ENCODE assay signal across 8 cellular contexts in the genomic region with DNA sequence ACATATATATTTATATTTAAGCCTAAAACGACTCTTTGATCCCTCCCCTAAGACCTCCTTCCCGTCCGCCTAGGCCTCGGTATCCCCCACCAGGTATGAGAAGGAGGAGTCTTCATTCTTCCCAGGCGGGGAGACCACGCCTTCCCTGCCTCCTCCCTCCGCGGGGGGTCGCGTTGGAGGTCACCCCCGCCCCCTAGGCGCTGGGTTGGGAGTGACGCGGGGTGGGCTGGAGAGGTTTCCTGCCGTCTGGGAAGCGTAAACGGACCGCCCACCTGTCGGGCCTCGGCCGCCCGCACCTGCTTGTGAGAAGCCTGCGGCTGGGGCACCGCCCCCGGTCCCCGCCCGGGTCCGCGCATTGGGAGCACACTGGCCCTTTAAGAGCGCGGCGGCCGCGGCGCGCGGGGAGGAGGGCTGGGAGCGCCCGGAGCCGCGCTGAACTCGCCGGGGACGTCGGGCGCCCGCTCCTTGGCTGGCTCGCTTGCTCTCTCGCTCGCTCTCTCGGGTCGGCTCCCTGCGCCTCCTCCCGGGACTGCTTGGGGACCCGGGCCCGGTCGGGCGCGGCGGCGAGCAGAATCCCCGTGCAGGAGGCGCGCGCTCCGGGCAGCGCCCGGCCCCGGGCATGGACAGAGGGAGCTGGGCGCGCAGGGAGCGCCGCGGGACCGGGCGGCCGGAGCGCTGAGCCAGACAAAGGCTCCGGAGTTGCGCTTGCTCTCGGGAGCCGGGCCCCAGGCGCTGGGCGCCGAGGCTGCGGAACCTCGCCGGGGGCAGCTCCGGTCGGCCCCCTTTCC. TPM values are rescaled to one million over a fixed set of nuclear protein-coding genes. Genes with fewer than 3 reads are reported as not detected.
DNase-seq lines count a peak whose midpoint lies in the region; ATAC-seq and TF ChIP-seq lines count a peak whose summit lies in the region.

A gene (plus strand): TSS at position 404 of the 788 bp plus-strand sequence. CDS start 597 bp downstream, outside the sequence.

- no peaks in the 10 kb centered on the region for H3K79me2 ChIP-seq in OCI-LY3 (ENCODE audit: low read length)

- peak; percentile 65 for ATAC-seq in HG03442 (IDR thresholded peaks at IDR 0.05; ENCODE audit: unreplicated experiment)
- ATAC-seq in naive thymus-derived CD4-positive, alpha-beta T cell = peak; percentile 76

- H3K27me3 Mint-ChIP-seq in naive thymus-derived CD4-positive, alpha-beta T cell = peaks cover 0 to 39% (median 3%) of the 10 kb centered on the region in 5 donors

- H3K4me1 Mint-ChIP-seq in naive thymus-derived CD4-positive, alpha-beta T cell = peaks cover 6 to 18% (median 12%) of the 10 kb centered on the region in 7 donors

- peaks cover 7% of the 10 kb centered on the region for H3K27me3 ChIP-seq in OCI-LY3 (ENCODE audit: low read depth, low read length)
- no peaks in the 10 kb centered on the region for H3K27me3 ChIP-seq in naive thymus-derived CD4-positive, alpha-beta T cell (ENCODE audit: control insufficient read depth in 2 of 2, insufficient read depth in 2 of 2, low read length in 2 of 2)

- peak within 1 kb of the TSS; percentile 90 to 95 (median 93) for H3K4me3 Mint-ChIP-seq in naive thymus-derived CD4-positive, alpha-beta T cell

- peak; percentile 21 for DNase-seq in NCI-H2107 treated with DMSO at 0.1 percent for 48 hours (lab: John Stamatoyannopoulos, UW; ENCODE audit: unreplicated experiment)
- no peak for DNase-seq in NCI-H2107 (lab: John Stamatoyannopoulos, UW)
- DNase-seq in activated T-helper 1 cell treated with Interleukin-2 at 50 U/mL for 16 hours (ENCODE audit: low read depth) = peak; percentile 41
- peak; percentile 46 for DNase-seq in fibroblast of mammary gland (ENCODE audit: low read depth)
- peak; percentile 27 to 74 (median 43) for DNase-seq in naive thymus-derived CD4-positive, alpha-beta T cell
- DNase-seq in stimulated activated naive CD4-positive, alpha-beta T cell (lab: John Stamatoyannopoulos, UW) = peak in 5 of 6 experiments; percentile 35 to 48 (median 38)

- peak within 1 kb of the TSS; percentile 48 for H2AFZ ChIP-seq in OCI-LY3 (ENCODE audit: low read depth, low read length)

- peak within 1 kb of the TSS; percentile 36 for H3K9ac ChIP-seq in OCI-LY3 (ENCODE audit: low read length)

- TF ChIP-seq CTCF in OCI-LY3 (IDR thresholded peaks at IDR 0.05; ENCODE audit: low read depth, low read length) = no peak
- TF ChIP-seq CTCF in fibroblast of mammary gland (conservative IDR thresholded peaks at IDR 0.05; ENCODE audit: control insufficient read depth, insufficient read depth, low read depth, low read length) = no peak

- POLR2A ChIA-PET in naive thymus-derived CD4-positive, alpha-beta T cell (lab: Charles Lee) = interaction anchor here (1.2 kb wide), 1 partner anchor 24 kb away, joined by 3 read pairs; a partner anchor contains a TSS

- H3K36me3 ChIP-seq in OCI-LY3 (replicated peaks; ENCODE audit: low read depth, low read length) = no peaks in the 10 kb centered on the region
- no peaks in the 10 kb centered on the region for H3K36me3 ChIP-seq in naive thymus-derived CD4-positive, alpha-beta T cell (ENCODE audit: control insufficient read depth in 2 of 3, insufficient read depth in 3 of 3, low read length in 3 of 3)

- H3K27ac Mint-ChIP-seq in naive thymus-derived CD4-positive, alpha-beta T cell = peak within 1 kb of the TSS; percentile 73 to 90 (median 84)

- peaks cover 0 to 3% (median 0%) of the 10 kb centered on the region in 5 donors for H3K36me3 Mint-ChIP-seq in naive thymus-derived CD4-positive, alpha-beta T cell

- peaks cover 0 to 1% (median 0%) of the 10 kb centered on the region in 11 donors for H3K9me3 Mint-ChIP-seq in naive thymus-derived CD4-positive, alpha-beta T cell

- H3K9me3 ChIP-seq in OCI-LY3 (ENCODE audit: insufficient read depth, low read length) = no peaks in the 10 kb centered on the region
- H3K9me3 ChIP-seq in naive thymus-derived CD4-positive, alpha-beta T cell (ENCODE audit: control insufficient read depth in 2 of 3, low read length in 3 of 3) = no peaks in the 10 kb centered on the region

- no peaks in the 10 kb centered on the region; the same call in 1 of the 2 replicates for H3K4me1 ChIP-seq in OCI-LY3 (ENCODE audit: low read length)
- H3K4me1 ChIP-seq in naive thymus-derived CD4-positive, alpha-beta T cell (ENCODE audit: control insufficient read depth in 2 of 2, insufficient read depth in 2 of 2, low read length in 2 of 2) = peaks cover 8 to 9% of the 10 kb centered on the region in 2 donors

- CTCF ChIA-PET in naive thymus-derived CD4-positive, alpha-beta T cell (lab: Charles Lee) = interaction anchor here (0.6 to 1.0 kb wide), 5 partner anchors 96 to 289 kb away, joined by 3 to 4 read pairs (median 3); a partner anchor contains a TSS

- intact Hi-C loops in naive thymus-derived CD4-positive, alpha-beta T cell (cut with micrococcal nuclease) = loop anchor here (1.0 to 10.0 kb wide), 5 partner anchors 24 to 609 kb away; a partner anchor contains a TSS

- H3K27ac ChIP-seq in OCI-LY3 (ENCODE audit: low read length) = no peak within 1 kb of the TSS
- H3K27ac ChIP-seq in naive thymus-derived CD4-positive, alpha-beta T cell (ENCODE audit: low read depth, low read length) = no peak within 1 kb of the TSS

- H3K4me2 ChIP-seq in OCI-LY3 (ENCODE audit: low read length) = peak within 1 kb of the TSS; percentile 88

- no peaks in the 10 kb centered on the region; the same call in 1 of the 2 replicates for H4K20me1 ChIP-seq in OCI-LY3 (ENCODE audit: insufficient read depth, low read length)

- H3K4me3 ChIP-seq in OCI-LY3 (ENCODE audit: low read length) = peak within 1 kb of the TSS; percentile 88
- peak within 1 kb of the TSS; percentile 41 for H3K4me3 ChIP-seq in fibroblast of mammary gland (ENCODE audit: control insufficient read depth, low read depth, low read length)
- peak within 1 kb of the TSS; percentile 78 for H3K4me3 ChIP-seq in naive thymus-derived CD4-positive, alpha-beta T cell (ENCODE audit: low read length)

RNA-seq across cellular contexts. Expression of the gene that starts here (rescaled TPM):
- under 1 TPM; 0.20 to 0.85 (median 0.69) TPM for total RNA-seq in naive thymus-derived CD4-positive, alpha-beta T cell
- under 1 TPM in 1 of 2 donors, not detected in 1; 0.06 TPM for polyA plus RNA-seq in naive thymus-derived CD4-positive, alpha-beta T cell

Comparison
In these comparisons a context has a peak if more than half of its experiments do, and no peak if none do; other contexts are left out.
1. Peak in DNase-seq, ATAC-seq and H3K4me3 ChIP-seq in naive thymus-derived CD4-positive, alpha-beta T cell; RNA of the gene not detected or under 1 TPM.